Comparison of ENCODE assay signal across 13 cellular contexts in genomic region chr4:179095585-179096228, GRCh38.
DNase-seq lines count a peak whose midpoint lies in the region; ATAC-seq, FAIRE-seq and TF ChIP-seq lines count a peak whose summit lies in the region.
"Had no signal": no experiment of that assay in that cellular context is flagged by ENCODE, and none has a peak within 500 bp of the region (broad histone marks: within the 10 kb centered on the region; RNA-seq: fewer than 3 reads in every experiment).

No MANE protein-coding gene starts in this region.

- H4K5ac ChIP-seq in mesendoderm (ENCODE audit: low read length): no peak overlapping the region

- H2BK5ac ChIP-seq in mesendoderm (ENCODE audit: low read length): no peak overlapping the region

- no peak overlapping the region for H3K18ac ChIP-seq in mesendoderm (ENCODE audit: low read length)

- H3K4me1 ChIP-seq in MM.1S (ENCODE audit: low read length) (no peaks in the 10 kb centered on the region), astrocyte (ENCODE audit: insufficient read depth, low read length) (no peaks in the 10 kb centered on the region), mesendoderm (ENCODE audit: control insufficient read depth, low read depth, low read length) (no peaks in the 10 kb centered on the region), thyroid gland (no peaks in the 10 kb centered on the region)

- H3K4ac ChIP-seq in mesendoderm (ENCODE audit: low read depth, low read length): no peak overlapping the region

- H3K4me2 ChIP-seq in MM.1S (ENCODE audit: low read depth, low read length) (no peak overlapping the region), astrocyte (ENCODE audit: low read length) (no peak overlapping the region), mesendoderm (ENCODE audit: low read length) (no peak overlapping the region)

- H3K36me3 ChIP-seq in MM.1S (replicated peaks; ENCODE audit: insufficient read depth, low read length) (no peaks in the 10 kb centered on the region), astrocyte (ENCODE audit: insufficient read depth, low read length) (no peaks in the 10 kb centered on the region), mesendoderm (ENCODE audit: control insufficient read depth, insufficient read depth, low read length) (no peaks in the 10 kb centered on the region), thyroid gland (no peaks in the 10 kb centered on the region)
- H3K36me3 ChIP-seq: cardiac muscle cell had no signal

- no peaks in the 10 kb centered on the region for H3K27me3 Mint-ChIP-seq in astrocyte (ENCODE audit: low read depth, unreplicated experiment)

- no peak overlapping the region for H3K4me3 ChIP-seq in MM.1S (ENCODE audit: low read length)
- H3K4me3 ChIP-seq in astrocyte (ENCODE audit: insufficient read depth, low read depth, low read length): no peak overlapping the region
- no peak overlapping the region for H3K4me3 ChIP-seq in mesendoderm (ENCODE audit: low read length)
- no peak overlapping the region for H3K4me3 ChIP-seq in thyroid gland (replicated peaks in 1 of 3)
- H3K4me3 ChIP-seq: cardiac muscle cell, lung had no signal

- H2BK120ac ChIP-seq in mesendoderm (ENCODE audit: low read depth, low read length): no peak overlapping the region

- H3K27me3 ChIP-seq in MM.1S (replicated peaks; ENCODE audit: insufficient read depth, low read length) (no peaks in the 10 kb centered on the region), astrocyte (ENCODE audit: insufficient read depth, low read length) (no peaks in the 10 kb centered on the region), mesendoderm (ENCODE audit: insufficient read depth, low read length, poor library complexity) (no peaks in the 10 kb centered on the region), thyroid gland (no peaks in the 10 kb centered on the region)
- H3K27me3 ChIP-seq: cardiac muscle cell had no signal

- no peaks in the 10 kb centered on the region for H3K79me1 ChIP-seq in mesendoderm (ENCODE audit: low read length)

- no peak overlapping the region for H3K56ac ChIP-seq in mesendoderm (ENCODE audit: low read length)

- ATAC-seq in HG03460 (IDR thresholded peaks at IDR 0.05; ENCODE audit: unreplicated experiment): no peak
- ATAC-seq: sciatic nerve had no signal

- no CpG with 5 or more reads among the region's 4 CpGs for WGBS in mesendoderm (ENCODE audit: extremely low coverage, insufficient coverage, low lambda C conversion rate)
- WGBS in thyroid gland, 2 donors: 7 to 19% methylated on average over 4 of the region's 4 CpGs

- no peak for TF ChIP-seq POLR2A in thyroid gland (IDR thresholded peaks at IDR 0.05)

- no peaks in the 10 kb centered on the region for H3K9me2 ChIP-seq in MM.1S (replicated peaks; ENCODE audit: insufficient read depth, low read length)

- H3K36me3 Mint-ChIP-seq in astrocyte (ENCODE audit: low read depth, unreplicated experiment): no peaks in the 10 kb centered on the region

- H3K9me3 Mint-ChIP-seq in astrocyte (ENCODE audit: unreplicated experiment): no peaks in the 10 kb centered on the region

- H2AFZ ChIP-seq in MM.1S (ENCODE audit: low read length) (no peak overlapping the region), astrocyte (ENCODE audit: low read depth, low read length) (no peak overlapping the region)

- H4K20me1 ChIP-seq in MM.1S (ENCODE audit: insufficient read depth, low read length) (no peaks in the 10 kb centered on the region), astrocyte (ENCODE audit: insufficient read depth, low read length) (no peaks in the 10 kb centered on the region)

- no peaks in the 10 kb centered on the region for H3K4me1 Mint-ChIP-seq in astrocyte (ENCODE audit: low read depth, unreplicated experiment)

- H2AK5ac ChIP-seq in mesendoderm (ENCODE audit: low read length): no peak overlapping the region

- no peaks in the 10 kb centered on the region for H3F3A ChIP-seq in MM.1S (ENCODE audit: insufficient read depth, low read length)

- H3K79me2 ChIP-seq in MM.1S (ENCODE audit: low read length): no peaks in the 10 kb centered on the region
- no peaks in the 10 kb centered on the region for H3K79me2 ChIP-seq in astrocyte (ENCODE audit: insufficient read depth, low read length)
- no peaks in the 10 kb centered on the region for H3K79me2 ChIP-seq in mesendoderm (ENCODE audit: control insufficient read depth, insufficient read depth, low read length)

- H3K9me3 ChIP-seq in MM.1S (replicated peaks; ENCODE audit: insufficient read depth, low read length): no peaks in the 10 kb centered on the region
- no peaks in the 10 kb centered on the region for H3K9me3 ChIP-seq in astrocyte (ENCODE audit: insufficient read depth, low read depth, low read length)
- H3K9me3 ChIP-seq in thyroid gland: no peaks in the 10 kb centered on the region

- H3K27ac ChIP-seq in MM.1S (ENCODE audit: low read length): no peak overlapping the region
- no peak overlapping the region for H3K27ac ChIP-seq in astrocyte (ENCODE audit: low read depth, low read length)
- H3K27ac ChIP-seq in mesendoderm (ENCODE audit: low read depth, low read length): no peak overlapping the region
- no peak overlapping the region for H3K27ac ChIP-seq in thyroid gland
- H3K27ac ChIP-seq: cardiac muscle cell had no signal

- TF ChIP-seq CTCF in MM.1S (IDR thresholded peaks at IDR 0.05; ENCODE audit: low read length) (no peak), astrocyte (IDR thresholded peaks at IDR 0.05; ENCODE audit: insufficient read depth, low read depth, low read length) (no peak), thyroid gland (IDR thresholded peaks at IDR 0.05) (no peak)

- H4K8ac ChIP-seq in mesendoderm (ENCODE audit: low read depth, low read length): no peak overlapping the region

- H3K4me3 Mint-ChIP-seq in astrocyte (ENCODE audit: unreplicated experiment): no peak overlapping the region

- DNase-seq in H4 (ENCODE audit: low spot score) (peak; percentile 4), MM.1S (peak; percentile 42), astrocyte (ENCODE audit: low read depth) (peak; percentile 35), mesendoderm (peak; percentile 61), thyroid gland (no peak), DMS153 treated with DMSO at 0.1 percent for 48 hours (lab: John Stamatoyannopoulos, UW; ENCODE audit: unreplicated experiment) (no peak)
- DNase-seq: activated CD8-positive, alpha-beta memory T cell treated with anti-CD3 and anti-CD28 coated beads, Interleukin-2, amount 50 U/mL, for 4 hours; GDM1; SIG-M5 had no signal

- H2BK15ac ChIP-seq in mesendoderm (replicated peaks; ENCODE audit: low read depth): no peak overlapping the region

- H3K9ac ChIP-seq in MM.1S (ENCODE audit: low read length) (no peak overlapping the region), astrocyte (ENCODE audit: low read length) (no peak overlapping the region), mesendoderm (ENCODE audit: low read length) (no peak overlapping the region)

- no peak overlapping the region for H3K27ac Mint-ChIP-seq in astrocyte (ENCODE audit: unreplicated experiment)

- H3K23ac ChIP-seq in mesendoderm (ENCODE audit: low read length): no peak overlapping the region

- intact Hi-C loops in thyroid gland (cut with DNase I): no loop called here

- FAIRE-seq in astrocyte (lab: Jason Lieb, UNC): no peak

Comparison
In these comparisons a context has a peak if more than half of its experiments do, and no peak if none do; other contexts are left out.
1. DNase-seq: peak in H4 (single experiment), MM.1S (single experiment), astrocyte (single experiment) and mesendoderm (single experiment); none in thyroid gland (0 of 2) and DMS153 treated with DMSO at 0.1 percent for 48 hours (single experiment).